16 cellular contexts compared by ENCODE assay signal in the genomic region with DNA sequence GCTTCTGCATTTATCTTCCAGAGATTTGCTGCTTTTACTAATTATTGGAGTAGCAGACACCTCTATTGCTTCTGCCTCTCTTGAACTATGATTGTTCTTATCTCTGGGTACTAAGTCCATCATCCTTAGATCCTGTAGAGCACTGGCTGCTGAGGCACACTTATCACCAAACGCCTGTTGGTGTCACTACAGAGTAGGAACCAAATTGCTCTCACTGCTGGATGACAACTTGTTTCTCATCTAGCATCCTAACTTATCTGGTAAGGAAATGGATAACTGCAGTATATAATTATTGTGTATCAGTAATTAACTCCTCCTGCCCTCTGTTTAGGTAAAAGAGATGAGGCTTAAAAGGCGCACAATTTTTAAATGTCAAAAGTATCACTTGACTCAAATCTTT.
A peak's percentile ranks its signal among the peaks of the same experiment; 100 is the strongest.
DNase-seq lines count a peak whose midpoint lies in the region; ATAC-seq and TF ChIP-seq lines count a peak whose summit lies in the region.
"Had no signal": no experiment of that assay in that cellular context is flagged by ENCODE, and none has a peak within 500 bp of the region (broad histone marks: within the 10 kb centered on the region; RNA-seq: fewer than 3 reads in every experiment).

No MANE protein-coding gene starts in this region.

- H3K4me3 Mint-ChIP-seq in activated naive CD8-positive, alpha-beta T cell treated with anti-CD3 and anti-CD28 coated beads for 36 hours: no peak overlapping the region
- H3K4me3 Mint-ChIP-seq: activated B cell treated with CpG ODN at 0.5 μM for 24 hours; central memory CD8-positive, alpha-beta T cell had no signal

- no peak overlapping the region for H2AFZ ChIP-seq in hepatocyte
- H2AFZ ChIP-seq: parathyroid adenoma had no signal

- no peak overlapping the region for H3K27ac ChIP-seq in hepatocyte
- H3K27ac ChIP-seq: left ventricle myocardium inferior, parathyroid adenoma had no signal

- H3K4me3 ChIP-seq in hepatocyte: no peak overlapping the region
- H3K4me3 ChIP-seq: left ventricle myocardium inferior had no signal

- in situ Hi-C loops in GM13977 (cut with MboI; ENCODE audit: low pct_unique_long_range_greater_than_20kb, low sequenced_read_pairs, unreplicated experiment): no loop called here

- peak; percentile 43 for TF ChIP-seq CTCF in GM13977 (IDR thresholded peaks at IDR 0.05; ENCODE audit: extremely low read depth, insufficient read depth, missing control alignments)
- TF ChIP-seq CTCF in hepatocyte (IDR thresholded peaks at IDR 0.05; ENCODE audit: poor library complexity): peak; percentile 35

- H3K9me2 ChIP-seq in hepatocyte (replicated peaks; ENCODE audit: insufficient read depth): no peaks in the 10 kb centered on the region

- DNase-seq in AG08395 (ENCODE audit: low spot score): peak; percentile 9
- DNase-seq in GM13977 (ENCODE audit: low spot score): no peak
- peak; percentile 14 for DNase-seq in OCI-M1 (lab: John Stamatoyannopoulos, UW)
- peak; percentile 59 for DNase-seq in hepatocyte (ENCODE audit: low spot score)
- DNase-seq in HCEC 1CT: no peak
- DNase-seq in activated naive CD8-positive, alpha-beta T cell treated with anti-CD3 and anti-CD28 coated beads for 36 hours: no peak
- no peak for DNase-seq in NCI-H146 (lab: John Stamatoyannopoulos, UW)
- DNase-seq: activated B cell treated with CpG ODN at 0.5 μM for 24 hours; foreskin fibroblast; left ventricle myocardium inferior; NCI-H2107; stimulated activated CD4-positive, alpha-beta T cell treated with anti-CD3 and anti-CD28 coated beads, Interleukin-4, amount 100 ng/mL, for 24 hours had no signal

- no peaks in the 10 kb centered on the region for H3K27me3 Mint-ChIP-seq in activated naive CD8-positive, alpha-beta T cell treated with anti-CD3 and anti-CD28 coated beads for 36 hours
- H3K27me3 Mint-ChIP-seq: activated B cell treated with CpG ODN at 0.5 μM for 24 hours; central memory CD8-positive, alpha-beta T cell had no signal

- no peak overlapping the region for H3K4me2 ChIP-seq in hepatocyte

- ATAC-seq in GM19328 (IDR thresholded peaks at IDR 0.05; ENCODE audit: unreplicated experiment): no peak
- ATAC-seq: Right ventricle myocardium inferior had no signal

- H3K4me1 Mint-ChIP-seq in activated naive CD8-positive, alpha-beta T cell treated with anti-CD3 and anti-CD28 coated beads for 36 hours: no peaks in the 10 kb centered on the region
- H3K4me1 Mint-ChIP-seq: activated B cell treated with CpG ODN at 0.5 μM for 24 hours; central memory CD8-positive, alpha-beta T cell had no signal

- no peaks in the 10 kb centered on the region for H3K4me1 ChIP-seq in hepatocyte (ENCODE audit: insufficient read depth)
- H3K4me1 ChIP-seq: left ventricle myocardium inferior, parathyroid adenoma had no signal

- H3K79me2 ChIP-seq in hepatocyte: no peaks in the 10 kb centered on the region
- H3K79me2 ChIP-seq: parathyroid adenoma had no signal

- WGBS in hepatocyte (ENCODE audit: low lambda C conversion rate, missing lambda C conversion rate): 53% methylated on average over 2 of the region's 2 CpGs

- H3K36me3 ChIP-seq in hepatocyte (replicated peaks; ENCODE audit: insufficient read depth, low read depth): no peaks in the 10 kb centered on the region
- H3K36me3 ChIP-seq: left ventricle myocardium inferior had no signal

- no peak overlapping the region for H3K27ac Mint-ChIP-seq in activated naive CD8-positive, alpha-beta T cell treated with anti-CD3 and anti-CD28 coated beads for 36 hours
- H3K27ac Mint-ChIP-seq: activated B cell treated with CpG ODN at 0.5 μM for 24 hours had no signal

- H3K27me3 ChIP-seq in hepatocyte: no peaks in the 10 kb centered on the region

- no peaks in the 10 kb centered on the region for H3K9me3 ChIP-seq in hepatocyte (ENCODE audit: low read depth)
- H3K9me3 ChIP-seq: left ventricle myocardium inferior had no signal

- no peaks in the 10 kb centered on the region for H4K20me1 ChIP-seq in hepatocyte (ENCODE audit: insufficient read depth, poor library complexity, severe bottlenecking)

- no peaks in the 10 kb centered on the region for H3K36me3 Mint-ChIP-seq in activated naive CD8-positive, alpha-beta T cell treated with anti-CD3 and anti-CD28 coated beads for 36 hours

- H3K9me3 Mint-ChIP-seq in activated naive CD8-positive, alpha-beta T cell treated with anti-CD3 and anti-CD28 coated beads for 36 hours: peaks cover 4% of the 10 kb centered on the region
- H3K9me3 Mint-ChIP-seq: activated B cell treated with CpG ODN at 0.5 μM for 24 hours had no signal

Comparison
In these comparisons a context has a peak if more than half of its experiments do, and no peak if none do; other contexts are left out.
1. DNase-seq: peak in AG08395 (single experiment), OCI-M1 (single experiment) and hepatocyte (single experiment); none in GM13977 (single experiment), HCEC 1CT (single experiment), activated naive CD8-positive, alpha-beta T cell treated with anti-CD3 and anti-CD28 coated beads for 36 hours (single experiment) and NCI-H146 (single experiment).